ENCODE assay signal across 18 cellular contexts in genomic region chr13:28147489-28147888, GRCh38. TPM values are rescaled to one million over a fixed set of nuclear protein-coding genes. Genes with fewer than 3 reads are reported as not detected.
DNase-seq lines count a peak whose midpoint lies in the region; ATAC-seq, FAIRE-seq and TF ChIP-seq lines count a peak whose summit lies in the region.
"Had no signal": no experiment of that assay in that cellular context is flagged by ENCODE, and none has a peak within 500 bp of the region (broad histone marks: within the 10 kb centered on the region; RNA-seq: fewer than 3 reads in every experiment).

No MANE protein-coding gene starts in this region.

- no peak overlapping the region for H4K91ac ChIP-seq in H9 (ENCODE audit: insufficient read length, low read depth, low read length)

- no peaks in the 10 kb centered on the region for H3K23me2 ChIP-seq in H9 (ENCODE audit: insufficient read length, low read depth, low read length, poor library complexity, severe bottlenecking)

- H4K20me1 ChIP-seq in H9 (ENCODE audit: control insufficient read depth, insufficient read depth, insufficient read length), result no peaks in the 10 kb centered on the region
- no peaks in the 10 kb centered on the region for H4K20me1 ChIP-seq in GM12878 (ENCODE audit: control insufficient read depth, insufficient read depth)
- peaks cover 41% of the 10 kb centered on the region for H4K20me1 ChIP-seq in HepG2 (ENCODE audit: insufficient read depth, low read length)
- peaks cover 21% of the 10 kb centered on the region; the same call in 1 of the 2 replicates for H4K20me1 ChIP-seq in OCI-LY7 (ENCODE audit: insufficient read depth, low read length)

- intact Hi-C loops in GM12878 (cut with micrococcal nuclease; ENCODE audit: unreplicated experiment), result no loop called here
- intact Hi-C loops in HepG2 (cut with micrococcal nuclease; ENCODE audit: unreplicated experiment), result no loop called here
- intact Hi-C loops in OCI-LY7 (cut with micrococcal nuclease; ENCODE audit: unreplicated experiment), result no loop called here

- no peak overlapping the region for H3K14ac ChIP-seq in H9 (ENCODE audit: insufficient read depth, low read length)

- H2BK5ac ChIP-seq in H9 (ENCODE audit: insufficient read length, low read length), result no peak overlapping the region

- H2BK120ac ChIP-seq in H9 (ENCODE audit: low read depth, low read length, poor library complexity, severe bottlenecking), result no peak overlapping the region

- no peak overlapping the region for H3K23ac ChIP-seq in H9 (ENCODE audit: insufficient read length, low read depth, low read length)

- H3K4me2 ChIP-seq in H9 (ENCODE audit: insufficient read depth, insufficient read length, low read length) (no peak overlapping the region), GM12878 (ENCODE audit: control insufficient read depth, insufficient read depth) (no peak overlapping the region), HepG2 (ENCODE audit: low read depth, low read length) (no peak overlapping the region), OCI-LY7 (ENCODE audit: low read length) (no peak overlapping the region)

- no peak overlapping the region for H4K5ac ChIP-seq in H9 (ENCODE audit: insufficient read length, low read depth, low read length)

- H4K8ac ChIP-seq in H9 (replicated peaks; ENCODE audit: insufficient read length, low read depth, low read length), result no peak overlapping the region

- no peak overlapping the region for H2BK15ac ChIP-seq in H9 (ENCODE audit: low read depth, low read length)

- H3K36me3 ChIP-seq in GM12878 (ENCODE audit: control insufficient read depth in 2 of 2, insufficient read depth in 2 of 2, low read length in 1 of 2) (peaks cover 0 to 8% of the 10 kb centered on the region in 2 experiments; a peak in 1 of 4 replicates), HepG2 (replicated peaks in 1 of 2; ENCODE audit: control insufficient read depth in 1 of 2, insufficient read depth in 2 of 2, low read length in 2 of 2) (no peaks in the 10 kb centered on the region), OCI-LY7 (ENCODE audit: insufficient read depth, low read length) (peaks cover 23% of the 10 kb centered on the region)

- SMC1A ChIA-PET in GM12878 (lab: Charles Lee; ENCODE audit: uncharacterized antibody, unreplicated experiment), result interaction anchor here (0.8 to 1.6 kb wide), 4 partner anchors 8 to 126 kb away, joined by 3 to 7 read pairs (median 4); no protein-coding TSS in a partner anchor

- RAD21 ChIA-PET in GM12878 (lab: Charles Lee; ENCODE audit: unreplicated experiment), result no interaction called here

- H3K9ac ChIP-seq in H9 (ENCODE audit: extremely low read depth, insufficient read length, low read length) (no peak overlapping the region), GM12878 (ENCODE audit: control insufficient read depth, insufficient read depth, low read length) (no peak overlapping the region), HepG2 (ENCODE audit: insufficient read depth, low read depth, low read length) (no peak overlapping the region)

- H3K4me3 Mint-ChIP-seq in activated T-cell treated with anti-CD3 and anti-CD28 coated beads, Interleukin-2, amount 50 U/mL, for 4 hours, result no peak overlapping the region
- H3K4me3 Mint-ChIP-seq in H9, result no peak overlapping the region
- H3K4me3 Mint-ChIP-seq: neural crest cell had no signal

- H3K9me3 Mint-ChIP-seq in activated T-cell treated with anti-CD3 and anti-CD28 coated beads, Interleukin-2, amount 50 U/mL, for 4 hours, result no peaks in the 10 kb centered on the region
- H3K9me3 Mint-ChIP-seq in H9, result no peaks in the 10 kb centered on the region
- H3K9me3 Mint-ChIP-seq: neural crest cell had no signal

- no peak overlapping the region for H2AK5ac ChIP-seq in H9 (ENCODE audit: insufficient read length, low read length)

- H3K27me3 ChIP-seq in H9 (ENCODE audit: insufficient read depth, low read length), result no peaks in the 10 kb centered on the region
- H3K27me3 ChIP-seq in GM12878 (replicated peaks in 1 of 2; ENCODE audit: control insufficient read depth in 2 of 2, insufficient read depth in 2 of 2, low read length in 1 of 2), result no peaks in the 10 kb centered on the region
- H3K27me3 ChIP-seq in HepG2 (ENCODE audit: control insufficient read depth in 1 of 2, insufficient read depth in 2 of 2, low read length in 2 of 2), result no peaks in the 10 kb centered on the region
- H3K27me3 ChIP-seq: dorsolateral prefrontal cortex, esophagus muscularis mucosa had no signal

- H3K27ac ChIP-seq in H9 (ENCODE audit: insufficient read length, low read depth, low read length) (no peak overlapping the region), GM12878 (ENCODE audit: control insufficient read depth, insufficient read depth) (no peak overlapping the region), HepG2 (ENCODE audit: extremely low read length, insufficient read depth, low read length) (no peak overlapping the region), OCI-LY7 (ENCODE audit: low read depth, low read length, poor library complexity, severe bottlenecking) (no peak overlapping the region)
- H3K27ac ChIP-seq: dorsolateral prefrontal cortex, esophagus muscularis mucosa, RWPE1 had no signal

- POLR2A ChIA-PET in GM12878 (lab: Charles Lee), result interaction anchor here (1.5 kb wide), 1 partner anchor 9 kb away, joined by 9 read pairs; no protein-coding TSS in a partner anchor
- POLR2A ChIA-PET in HepG2 (lab: Yijun Ruan, JAX), result interaction anchor here (1.1 kb wide), 1 partner anchor 10 kb away, joined by 4 read pairs; the partner anchor contains the start of gene PAN3
- POLR2A ChIA-PET in OCI-LY7 (lab: Charles Lee), result interaction anchor here (0.6 to 1.5 kb wide), 5 partner anchors 9 to 601 kb away, joined by 3 to 5 read pairs (median 4); no protein-coding TSS in a partner anchor

- H3K4me3 ChIP-seq in GM12878 (no peak overlapping the region), HepG2 (replicated peaks in 1 of 3; ENCODE audit: insufficient read depth in 1 of 3, low read depth in 2 of 3, low read length in 3 of 3) (no peak overlapping the region), OCI-LY7 (ENCODE audit: low read depth, low read length, poor library complexity, severe bottlenecking) (no peak overlapping the region)
- H3K4me3 ChIP-seq: dorsolateral prefrontal cortex, esophagus muscularis mucosa had no signal

- H2AFZ ChIP-seq in H9 (ENCODE audit: low read length) (no peak overlapping the region), GM12878 (ENCODE audit: control insufficient read depth, low read depth, low read length) (no peak overlapping the region), HepG2 (ENCODE audit: low read length) (no peak overlapping the region), OCI-LY7 (ENCODE audit: low read length) (no peak overlapping the region)

- peak; percentile 85 to 89 for ATAC-seq in activated T-cell treated with anti-CD3 and anti-CD28 coated beads, Interleukin-2, amount 50 U/mL, for 4 hours
- ATAC-seq in GM12878 (no peak), HepG2 (peak; percentile 35; the same call in 1 of the 3 replicates)

- no peak overlapping the region for H3T11ph ChIP-seq in H9 (ENCODE audit: low read length)

- H3K79me1 ChIP-seq in H9 (ENCODE audit: insufficient read depth, low read depth, low read length, poor library complexity, severe bottlenecking), result peaks cover 9% of the 10 kb centered on the region

- H3K27ac Mint-ChIP-seq in H9, result peak overlapping the region in 2 of 3 experiments; percentile 44 to 88; a peak in 2 of 7 replicates

- TF ChIP-seq CTCF in H9 (conservative IDR thresholded peaks at IDR 0.05), result no peak
- no peak for TF ChIP-seq CTCF in GM12878 (IDR thresholded peaks at IDR 0.05 in 2 of 3, conservative IDR thresholded peaks at IDR 0.05 in 1 of 3; ENCODE audit: control insufficient read depth in 2 of 3, extremely low read depth in 1 of 3, insufficient read depth in 1 of 3, low read depth in 3 of 3, low read length in 3 of 3)
- no peak for TF ChIP-seq CTCF in HepG2 (CRISPR knock-in tag; IDR thresholded peaks at IDR 0.05)
- no peak for TF ChIP-seq CTCF in OCI-LY7 (conservative IDR thresholded peaks at IDR 0.05; ENCODE audit: low read length)

- CTCF ChIA-PET in GM12878 (lab: Yijun Ruan, JAX) (no interaction called here), HepG2 (lab: Yijun Ruan, JAX; ENCODE audit: low intra/inter-chr PET ratio, low total read pairs) (no interaction called here), OCI-LY7 (lab: Charles Lee; ENCODE audit: unreplicated experiment) (no interaction called here)

- BruUV-seq in GM12878 (replicated peaks; lab: Mats Ljungman, UMichigan), result no TSS peak
- BruUV-seq in HepG2 (replicated peaks; lab: Mats Ljungman, UMichigan), result no TSS peak
- BruUV-seq in OCI-LY7 (replicated peaks; lab: Mats Ljungman, UMichigan), result no TSS peak

- no peak overlapping the region for H3K56ac ChIP-seq in H9 (ENCODE audit: insufficient read length, low read depth, low read length)

- H3K4me1 ChIP-seq in H9 (ENCODE audit: insufficient read depth, low read length), result 0 out of 2 replicates have a peak, but pooled peaks cover 2% of the 10 kb centered on the region
- no peaks in the 10 kb centered on the region for H3K4me1 ChIP-seq in GM12878 (ENCODE audit: control insufficient read depth, insufficient read depth, low read length)
- H3K4me1 ChIP-seq in HepG2 (ENCODE audit: insufficient read depth, low read length), result peaks cover 24% of the 10 kb centered on the region
- no peaks in the 10 kb centered on the region for H3K4me1 ChIP-seq in OCI-LY7 (ENCODE audit: insufficient read depth, low read length, poor library complexity, severe bottlenecking)

- in situ Hi-C loops in GM12878 (cut with MboI) (no loop called here), HepG2 (cut with HindIII; ENCODE audit: extremely low pct_ligation_motif_present, low pct_unique_long_range_greater_than_20kb) (no loop called here)

- H2BK20ac ChIP-seq in H9 (ENCODE audit: low read depth, low read length, poor library complexity, severe bottlenecking), result no peak overlapping the region

- H3K27me3 Mint-ChIP-seq in activated T-cell treated with anti-CD3 and anti-CD28 coated beads, Interleukin-2, amount 50 U/mL, for 4 hours (ENCODE audit: low read depth), result no peaks in the 10 kb centered on the region
- H3K27me3 Mint-ChIP-seq in H9 (ENCODE audit: low read depth), result no peaks in the 10 kb centered on the region

- H3K4me1 Mint-ChIP-seq in activated T-cell treated with anti-CD3 and anti-CD28 coated beads, Interleukin-2, amount 50 U/mL, for 4 hours (ENCODE audit: low read depth), result peaks cover 56% of the 10 kb centered on the region
- peaks cover 26 to 31% of the 10 kb centered on the region in 2 experiments for H3K4me1 Mint-ChIP-seq in H9
- H3K4me1 Mint-ChIP-seq: neural crest cell had no signal

- DNase-seq in activated T-cell treated with anti-CD3 and anti-CD28 coated beads, Interleukin-2, amount 50 U/mL, for 4 hours, result no peak
- no peak for DNase-seq in activated T-cell treated with anti-CD3 and anti-CD28 coated beads, Interleukin-2, amount 50 U/mL, for 1 hour
- DNase-seq in H9, result no peak
- no peak for DNase-seq in GM12878 (ENCODE audit: low read depth, low spot score)
- no peak for DNase-seq in HepG2 (ENCODE audit: low spot score)
- no peak for DNase-seq in HuH-7 (ENCODE audit: low spot score)
- DNase-seq in OCI-LY7 (ENCODE audit: low spot score), result no peak
- no peak for DNase-seq in HuH-7.5 (ENCODE audit: low spot score)
- DNase-seq: activated naive CD4-positive, alpha-beta T cell treated with anti-CD3 and anti-CD28 coated beads, Interleukin-2, amount 50 U/mL, for 16 hours; DND-41; dorsolateral prefrontal cortex; H7; hypothalamus; Kasumi-1 had no signal

- peaks cover 2% of the 10 kb centered on the region for H3K36me3 Mint-ChIP-seq in activated T-cell treated with anti-CD3 and anti-CD28 coated beads, Interleukin-2, amount 50 U/mL, for 4 hours (ENCODE audit: insufficient read depth)
- peaks cover 4 to 11% (median 7%) of the 10 kb centered on the region in 3 experiments; a peak in 5 of 7 replicates for H3K36me3 Mint-ChIP-seq in H9 (ENCODE audit: insufficient read depth in 1 of 3, low read depth in 3 of 3)

- H2BK12ac ChIP-seq in H9 (ENCODE audit: insufficient read length, low read depth, low read length), result no peak overlapping the region

- H3K9me2 ChIP-seq in OCI-LY7 (ENCODE audit: insufficient read depth, low read length), result no peaks in the 10 kb centered on the region

- no peak for FAIRE-seq in GM12878 (lab: Jason Lieb, UNC)
- FAIRE-seq in HepG2 (lab: Jason Lieb, UNC), result no peak

- no CpG with 5 or more reads among the region's 1 CpG for WGBS in H9 (ENCODE audit: extremely low coverage, insufficient read length, low lambda C conversion rate)
- whole genome bisulfite sequencing in GM12878 (ENCODE audit: insufficient coverage, insufficient replicate concordance, low lambda C conversion rate, missing lambda C conversion rate), result 100% methylated on average over 1 of the region's 1 CpG
- 57% methylated on average over 1 of the region's 1 CpG for WGBS in HepG2 (ENCODE audit: low lambda C conversion rate)

- peaks cover 45% of the 10 kb centered on the region for H3K79me2 ChIP-seq in H9 (ENCODE audit: insufficient read depth, low read length)
- peaks cover 73% of the 10 kb centered on the region for H3K79me2 ChIP-seq in GM12878 (ENCODE audit: control insufficient read depth, insufficient read depth, low read length)
- H3K79me2 ChIP-seq in HepG2 (ENCODE audit: insufficient read depth, low read length), result peaks cover 80% of the 10 kb centered on the region
- H3K79me2 ChIP-seq in OCI-LY7 (ENCODE audit: insufficient read depth, low read depth, low read length), result peaks cover 98% of the 10 kb centered on the region

- H3K18ac ChIP-seq in H9 (ENCODE audit: insufficient read length, low read depth, low read length), result no peak overlapping the region

- no peak for TF ChIP-seq EP300 in GM12878 (IDR thresholded peaks at IDR 0.05; ENCODE audit: borderline replicate concordance in 1 of 2, control insufficient read depth in 1 of 2, low read depth in 2 of 2, low read length in 2 of 2)
- no peak for TF ChIP-seq EP300 in HepG2 (IDR thresholded peaks at IDR 0.05; ENCODE audit: low read depth in 2 of 2, low read length in 2 of 2)
- no peak for TF ChIP-seq EP300 in HepG2 (CRISPR knock-in tag; IDR thresholded peaks at IDR 0.05; ENCODE audit: borderline replicate concordance)

- no peak overlapping the region for H3K4ac ChIP-seq in H9 (ENCODE audit: low read depth, low read length)

- TF ChIP-seq POLR2A in GM12878 (IDR thresholded peaks at IDR 0.05; ENCODE audit: low read depth, low read length) (no peak), HepG2 (IDR thresholded peaks at IDR 0.05; ENCODE audit: insufficient read depth in 1 of 2, low read depth in 2 of 2, low read length in 2 of 2) (no peak)

- H3K9me3 ChIP-seq in H9 (ENCODE audit: control insufficient read depth, low read depth, low read length) (no peaks in the 10 kb centered on the region), GM12878 (replicated peaks; ENCODE audit: control insufficient read depth, insufficient read depth, low read length) (no peaks in the 10 kb centered on the region; the same call in 2 of the 3 replicates), HepG2 (ENCODE audit: low read length) (no peaks in the 10 kb centered on the region), OCI-LY7 (ENCODE audit: low read length) (no peaks in the 10 kb centered on the region)
- H3K9me3 ChIP-seq: esophagus muscularis mucosa had no signal

- TF ChIP-seq RAD21 in GM12878 (IDR thresholded peaks at IDR 0.05; ENCODE audit: insufficient read depth, low read depth, low read length) (no peak), HepG2 (CRISPR knock-in tag; IDR thresholded peaks at IDR 0.05) (no peak)

RNA-seq across cellular contexts. Expression of gene PAN3, which starts 9.1 kb away (rescaled TPM):
- total RNA-seq in activated T-cell treated with anti-CD3 and anti-CD28 coated beads, Interleukin-2, amount 50 U/mL, for 4 hours, result 10 to 100 TPM; 23.0 to 26.2 (median 26.1) TPM
- total RNA-seq in H9 (2021) (47.8 and 48.5 TPM in 2 replicates), GM12878 (2014; rRNA removed) (16.5 and 19.1 TPM in 2 replicates), GM12878 (2014; rRNA removed; fragmentation: Illumina TruSeq; extraction: Trizol) (20.4 and 21.7 TPM in 2 replicates), GM12878 (2021) (27.6 and 31.0 TPM in 2 replicates), HepG2 (2016; rRNA removed; fragmentation: Illumina TruSeq; extraction: Trizol) (9.7 and 12.1 TPM in 2 replicates), OCI-LY7 (2022) (54.8 and 61.0 TPM in 2 replicates)
- total RNA-seq in GM12878 (2013; cell fraction: nucleolus; rRNA removed), result 134 and 146 TPM in 2 replicates
- 13.4 TPM for polyA plus RNA-seq in GM12878 (2011; ENCODE audit: low read depth)
- polyA plus RNA-seq in GM12878 (2011; rRNA removed) (33.3 and 45.1 TPM in 2 replicates), GM12878 (2014; fragmentation: Illumina TruSeq; extraction: Trizol) (22.0 and 29.6 TPM in 2 replicates), GM12878 (2014; fragmentation: Nextera tagmentation; extraction: Ambion mirVana) (10 to 100 TPM; 13.0 to 19.4 TPM), GM12878 (2014; rRNA removed) (16.6 and 17.4 TPM in 2 replicates), GM12878 (2016; fragmentation: Nextera tagmentation; extraction: Ambion mirVana) (10 to 100 TPM; 18.8 to 27.6 TPM), HepG2 (2011; rRNA removed) (10.3 and 10.6 TPM in 2 replicates)
- 15.1 and 16.4 TPM in 2 replicates for polyA plus RNA-seq in GM12878 (2011; cell fraction: cytosol; rRNA removed)
- 35.7 and 41.8 TPM in 2 replicates for polyA plus RNA-seq in GM12878 (2011; cell fraction: nucleus; rRNA removed)
- 18.4 and 19.5 TPM in 2 replicates for polyA plus RNA-seq in GM12878 (2012)
- 74.8 and 99.3 TPM in 2 replicates for polyA minus RNA-seq in GM12878 (2011; rRNA and poly(A)+ RNA removed)
- 23.7 and 26.7 TPM in 2 replicates for polyA minus RNA-seq in GM12878 (2011; cell fraction: cytosol; rRNA and poly(A)+ RNA removed)
- polyA minus RNA-seq in GM12878 (2011; cell fraction: nucleus; rRNA and poly(A)+ RNA removed), result 43.9 and 62.0 TPM in 2 replicates
- 8.2 and 9.5 TPM in 2 replicates for total RNA-seq in HepG2 (2016; cell fraction: cytosol; rRNA removed; fragmentation: Illumina TruSeq; extraction: Trizol; ENCODE audit: low read depth)
- total RNA-seq in HepG2 (2016; cell fraction: insoluble cytoplasmic fraction; rRNA removed; fragmentation: Illumina TruSeq; extraction: Trizol), result 9.7 and 12.5 TPM in 2 replicates
- total RNA-seq in HepG2 (2016; cell fraction: membrane; rRNA removed; fragmentation: Illumina TruSeq; extraction: Trizol), result 6.9 and 8.1 TPM in 2 replicates
- 17.5 and 19.8 TPM in 2 replicates for total RNA-seq in HepG2 (2016; cell fraction: nucleus; rRNA removed; fragmentation: Illumina TruSeq; extraction: Trizol)
- polyA plus RNA-seq in HepG2 (2011; cell fraction: cytosol; rRNA removed), result 4.5 and 5.7 TPM in 2 replicates
- 13.2 and 14.0 TPM in 2 replicates for polyA plus RNA-seq in HepG2 (2011; cell fraction: nucleus; rRNA removed)
- polyA plus RNA-seq in HepG2 (2012), result 9.5 and 12.1 TPM in 2 replicates
- 0.24 and 0.35 TPM in 2 replicates for polyA plus RNA-seq in HepG2 (2016; cell fraction: cytosol; fragmentation: Illumina TruSeq; extraction: Trizol; ENCODE audit: low read depth)
- polyA plus RNA-seq in HepG2 (2016; cell fraction: insoluble cytoplasmic fraction; fragmentation: Illumina TruSeq; extraction: Trizol; ENCODE audit: low read depth), result 10.2 and 11.1 TPM in 2 replicates
- 1.6 and 1.8 TPM in 2 replicates for polyA plus RNA-seq in HepG2 (2016; cell fraction: membrane; fragmentation: Illumina TruSeq; extraction: Trizol; ENCODE audit: low read depth)
- 25.4 and 27.7 TPM in 2 replicates for polyA plus RNA-seq in HepG2 (2016; cell fraction: nucleus; fragmentation: Illumina TruSeq; extraction: Trizol; ENCODE audit: insufficient read depth, low read depth)
- 23.6 and 27.4 TPM in 2 replicates for polyA minus RNA-seq in HepG2 (2011; rRNA and poly(A)+ RNA removed; ENCODE audit: low replicate concordance)
- polyA minus RNA-seq in HepG2 (2011; cell fraction: cytosol; rRNA and poly(A)+ RNA removed), result 18.4 and 18.6 TPM in 2 replicates
- polyA minus RNA-seq in HepG2 (2011; cell fraction: nucleus; rRNA and poly(A)+ RNA removed), result 51.4 and 54.6 TPM in 2 replicates
- total RNA-seq in OCI-LY7 (2014; rRNA removed; shearing (Covaris generic)), result 18.4 and 20.4 TPM in 2 replicates

RNA-seq across cellular contexts. Expression of gene FLT3, which starts 47.1 kb away (rescaled TPM):
- total RNA-seq in activated T-cell treated with anti-CD3 and anti-CD28 coated beads, Interleukin-2, amount 50 U/mL, for 4 hours, result under 1 TPM in 2 of 3 donors, not detected in 1; 0.08 to 0.11 TPM
- total RNA-seq in H9 (2021) (0.33 and 0.44 TPM in 2 replicates), GM12878 (2014; rRNA removed) (0.05 and 0.11 TPM in 2 replicates), GM12878 (2014; rRNA removed; fragmentation: Illumina TruSeq; extraction: Trizol) (0.18 and 0.23 TPM in 2 replicates), GM12878 (2021) (0.10 and 0.16 TPM in 2 replicates), HepG2 (2016; rRNA removed; fragmentation: Illumina TruSeq; extraction: Trizol) (not detected in 2 replicates), OCI-LY7 (2022) (not detected in 2 replicates)
- total RNA-seq in GM12878 (2013; cell fraction: nucleolus; rRNA removed), result 0.33 and 0.42 TPM in 2 replicates
- 0.13 TPM for polyA plus RNA-seq in GM12878 (2011; ENCODE audit: low read depth)
- polyA plus RNA-seq in GM12878 (2011; rRNA removed) (0.09 TPM in 1 of 2 replicates, not detected in the other), GM12878 (2014; fragmentation: Illumina TruSeq; extraction: Trizol) (0.04 and 0.16 TPM in 2 replicates), GM12878 (2014; fragmentation: Nextera tagmentation; extraction: Ambion mirVana) (under 1 TPM; 0.06 to 0.13 TPM), GM12878 (2014; rRNA removed) (0.05 and 0.10 TPM in 2 replicates), GM12878 (2016; fragmentation: Nextera tagmentation; extraction: Ambion mirVana) (under 1 TPM; 0.15 to 0.19 TPM), HepG2 (2011; rRNA removed) (not detected in 2 replicates)
- polyA plus RNA-seq in GM12878 (2011; cell fraction: cytosol; rRNA removed), result 0.01 TPM in 1 of 2 replicates, not detected in the other
- 0.03 TPM in 1 of 2 replicates, not detected in the other for polyA plus RNA-seq in GM12878 (2011; cell fraction: nucleus; rRNA removed)
- 0.22 and 0.27 TPM in 2 replicates for polyA plus RNA-seq in GM12878 (2012)
- polyA minus RNA-seq in GM12878 (2011; rRNA and poly(A)+ RNA removed), result not detected in 2 replicates
- polyA minus RNA-seq in GM12878 (2011; cell fraction: cytosol; rRNA and poly(A)+ RNA removed), result not detected in 2 replicates
- polyA minus RNA-seq in GM12878 (2011; cell fraction: nucleus; rRNA and poly(A)+ RNA removed), result not detected in 2 replicates
- not detected in 2 replicates for total RNA-seq in HepG2 (2016; cell fraction: cytosol; rRNA removed; fragmentation: Illumina TruSeq; extraction: Trizol; ENCODE audit: low read depth)
- not detected in 2 replicates for total RNA-seq in HepG2 (2016; cell fraction: insoluble cytoplasmic fraction; rRNA removed; fragmentation: Illumina TruSeq; extraction: Trizol)
- not detected in 2 replicates for total RNA-seq in HepG2 (2016; cell fraction: membrane; rRNA removed; fragmentation: Illumina TruSeq; extraction: Trizol)
- not detected in 2 replicates for total RNA-seq in HepG2 (2016; cell fraction: nucleus; rRNA removed; fragmentation: Illumina TruSeq; extraction: Trizol)
- not detected in 2 replicates for polyA plus RNA-seq in HepG2 (2011; cell fraction: cytosol; rRNA removed)
- polyA plus RNA-seq in HepG2 (2011; cell fraction: nucleus; rRNA removed), result not detected in 2 replicates
- not detected in 2 replicates for polyA plus RNA-seq in HepG2 (2012)
- not detected in 2 replicates for polyA plus RNA-seq in HepG2 (2016; cell fraction: cytosol; fragmentation: Illumina TruSeq; extraction: Trizol; ENCODE audit: low read depth)
- polyA plus RNA-seq in HepG2 (2016; cell fraction: insoluble cytoplasmic fraction; fragmentation: Illumina TruSeq; extraction: Trizol; ENCODE audit: low read depth), result not detected in 2 replicates
- polyA plus RNA-seq in HepG2 (2016; cell fraction: membrane; fragmentation: Illumina TruSeq; extraction: Trizol; ENCODE audit: low read depth), result not detected in 2 replicates
- not detected in 2 replicates for polyA plus RNA-seq in HepG2 (2016; cell fraction: nucleus; fragmentation: Illumina TruSeq; extraction: Trizol; ENCODE audit: insufficient read depth, low read depth)
- not detected in 2 replicates for polyA minus RNA-seq in HepG2 (2011; rRNA and poly(A)+ RNA removed; ENCODE audit: low replicate concordance)
- not detected in 2 replicates for polyA minus RNA-seq in HepG2 (2011; cell fraction: cytosol; rRNA and poly(A)+ RNA removed)
- polyA minus RNA-seq in HepG2 (2011; cell fraction: nucleus; rRNA and poly(A)+ RNA removed), result not detected in 2 replicates
- not detected in 2 replicates for total RNA-seq in OCI-LY7 (2014; rRNA removed; shearing (Covaris generic))
- total RNA-seq: neural crest cell, pulmonary artery endothelial cell had no signal
